ENCODE assay signal across 2 cellular contexts in the genomic region with DNA sequence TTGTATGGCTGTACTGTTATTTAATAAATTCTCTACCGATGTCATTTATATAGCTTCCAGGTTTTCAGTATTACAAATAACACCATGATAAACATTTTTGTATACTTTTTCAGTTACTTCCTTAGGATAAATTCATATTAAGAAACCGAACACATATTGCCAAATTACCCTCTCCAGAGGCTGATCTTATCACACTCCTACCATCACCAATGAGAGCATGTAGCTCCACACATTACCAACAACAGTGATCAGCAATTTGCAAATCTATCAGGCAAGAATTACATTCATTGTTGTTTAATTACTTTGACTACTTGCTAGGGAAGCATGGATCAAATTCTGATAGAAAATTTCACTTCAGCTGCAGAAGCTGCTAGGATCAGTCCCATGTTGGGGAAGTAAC.
TF ChIP-seq lines count a peak whose summit lies in the region.

No MANE protein-coding gene starts in this region.

TF ChIP-seq in IMR-90, 13 proteins besides CTCF, POLR2A, EP300 and RAD21:
- TF ChIP-seq MAZ (IDR thresholded peaks at IDR 0.05; ENCODE audit: borderline replicate concordance, low read depth, low read length) (no peak), RCOR1 (IDR thresholded peaks at IDR 0.05; ENCODE audit: insufficient replicate concordance, low read length) (no peak), MXI1 (IDR thresholded peaks at IDR 0.05; ENCODE audit: borderline replicate concordance, low read depth, low read length) (no peak), BHLHE40 (IDR thresholded peaks at IDR 0.05; ENCODE audit: low read depth, low read length) (no peak), CEBPB (IDR thresholded peaks at IDR 0.05; ENCODE audit: low read depth, low read length) (no peak), NFE2L2 (IDR thresholded peaks at IDR 0.05; ENCODE audit: low read depth, low read length) (no peak), SMC3 (IDR thresholded peaks at IDR 0.05; ENCODE audit: low read depth, low read length) (no peak), FOS (IDR thresholded peaks at IDR 0.05; ENCODE audit: low read depth, low read length) (no peak), CHD1 (IDR thresholded peaks at IDR 0.05; ENCODE audit: low read depth, low read length) (no peak), MAFK (IDR thresholded peaks at IDR 0.05; ENCODE audit: low read depth, low read length) (no peak), USF2 (IDR thresholded peaks at IDR 0.05; ENCODE audit: low read depth, low read length) (no peak), RFX5 (IDR thresholded peaks at IDR 0.05; ENCODE audit: low read depth, low read length) (no peak)
- TF ChIP-seq, protein P1, sequence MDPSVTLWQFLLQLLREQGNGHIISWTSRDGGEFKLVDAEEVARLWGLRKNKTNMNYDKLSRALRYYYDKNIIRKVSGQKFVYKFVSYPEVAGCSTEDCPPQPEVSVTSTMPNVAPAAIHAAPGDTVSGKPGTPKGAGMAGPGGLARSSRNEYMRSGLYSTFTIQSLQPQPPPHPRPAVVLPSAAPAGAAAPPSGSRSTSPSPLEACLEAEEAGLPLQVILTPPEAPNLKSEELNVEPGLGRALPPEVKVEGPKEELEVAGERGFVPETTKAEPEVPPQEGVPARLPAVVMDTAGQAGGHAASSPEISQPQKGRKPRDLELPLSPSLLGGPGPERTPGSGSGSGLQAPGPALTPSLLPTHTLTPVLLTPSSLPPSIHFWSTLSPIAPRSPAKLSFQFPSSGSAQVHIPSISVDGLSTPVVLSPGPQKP (IDR thresholded peaks at IDR 0.05; ENCODE audit: borderline replicate concordance, low read depth, low read length): no peak

TF ChIP-seq in SK-N-SH treated with all-trans-retinoic acid at 6 μM for 48 hours, 23 proteins besides CTCF, POLR2A, EP300 and RAD21:
- TF ChIP-seq TSHZ2 (CRISPR knock-in tag; IDR thresholded peaks at IDR 0.05) (no peak), ZNF70 (CRISPR knock-in tag; IDR thresholded peaks at IDR 0.05) (no peak), ZNF8 (CRISPR knock-in tag; IDR thresholded peaks at IDR 0.05) (no peak), OSR1 (CRISPR knock-in tag; IDR thresholded peaks at IDR 0.05) (no peak), SNAI2 (CRISPR knock-in tag; IDR thresholded peaks at IDR 0.05) (no peak), ZFP30 (CRISPR knock-in tag; IDR thresholded peaks at IDR 0.05) (no peak), ZNF565 (CRISPR knock-in tag; conservative IDR thresholded peaks at IDR 0.05; ENCODE audit: low read depth) (no peak), TCF4 (CRISPR knock-in tag; IDR thresholded peaks at IDR 0.05; ENCODE audit: borderline replicate concordance) (no peak), BACH2 (CRISPR knock-in tag; IDR thresholded peaks at IDR 0.05; ENCODE audit: borderline replicate concordance) (no peak), RARB (CRISPR knock-in tag; IDR thresholded peaks at IDR 0.05) (no peak), CSRNP3 (CRISPR knock-in tag; IDR thresholded peaks at IDR 0.05) (no peak), ESRRG (CRISPR knock-in tag; IDR thresholded peaks at IDR 0.05) (no peak), TOX (CRISPR knock-in tag; IDR thresholded peaks at IDR 0.05; ENCODE audit: borderline replicate concordance) (no peak), CSDC2 (CRISPR knock-in tag; IDR thresholded peaks at IDR 0.05) (no peak), ZFP3 (CRISPR knock-in tag; IDR thresholded peaks at IDR 0.05) (no peak), ZC3H10 (CRISPR knock-in tag; IDR thresholded peaks at IDR 0.05) (no peak), CREB5 (CRISPR knock-in tag; IDR thresholded peaks at IDR 0.05; ENCODE audit: low read depth) (no peak)
TF ChIP-seq in SK-N-SH treated with all-trans-retinoic acid at 6 μM for 48 hours: peak in this region for 0.
